In genomic region chr1:8879348-8880067, GRCh38 we compare ENCODE assay signal across 3 cellular contexts.
TF ChIP-seq lines count a peak whose summit lies in the region.

No MANE protein-coding gene starts in this region.

TF ChIP-seq in GM12891, 5 proteins besides CTCF, POLR2A, EP300 and RAD21 (continued from another document):
- no peak for TF ChIP-seq PAX5 (IDR thresholded peaks at IDR 0.05; ENCODE audit: insufficient read depth, low read length, severe bottlenecking)

TF ChIP-seq in H1, 55 proteins besides CTCF, POLR2A, EP300 and RAD21 (continued from another document):
- TF ChIP-seq E2F6 (IDR thresholded peaks at IDR 0.05) (no peak), NRF1 (IDR thresholded peaks at IDR 0.05; ENCODE audit: low read depth, low read length) (no peak), SP2 (IDR thresholded peaks at IDR 0.05; ENCODE audit: low read length) (no peak), HDAC2 (IDR thresholded peaks at IDR 0.05; ENCODE audit: borderline replicate concordance in 1 of 2, low read depth in 2 of 2, low read length in 2 of 2) (no peak), GABPA (IDR thresholded peaks at IDR 0.05; ENCODE audit: borderline replicate concordance, insufficient read depth, low read length) (no peak), TCF12 (IDR thresholded peaks at IDR 0.05; ENCODE audit: low read depth, low read length) (no peak), TEAD4 (IDR thresholded peaks at IDR 0.05; ENCODE audit: low read depth, low read length) (no peak), CTBP2 (IDR thresholded peaks at IDR 0.05; ENCODE audit: borderline replicate concordance, insufficient read depth, insufficient read length, low read length) (no peak), CHD7 (IDR thresholded peaks at IDR 0.05; ENCODE audit: insufficient replicate concordance, low read length) (no peak)

TF ChIP-seq in neural cell, 6 proteins besides CTCF, POLR2A, EP300 and RAD21 (continued from another document):
- TF ChIP-seq REST (IDR thresholded peaks at IDR 0.05; ENCODE audit: borderline replicate concordance): no peak
- no peak for TF ChIP-seq MXI1 (conservative IDR thresholded peaks at IDR 0.05; ENCODE audit: poor library complexity, severe bottlenecking)
- peak; percentile 49 for TF ChIP-seq SMC3 (conservative IDR thresholded peaks at IDR 0.05; ENCODE audit: poor library complexity)
